ENCODE assay signal across 8 cellular contexts in the genomic region with DNA sequence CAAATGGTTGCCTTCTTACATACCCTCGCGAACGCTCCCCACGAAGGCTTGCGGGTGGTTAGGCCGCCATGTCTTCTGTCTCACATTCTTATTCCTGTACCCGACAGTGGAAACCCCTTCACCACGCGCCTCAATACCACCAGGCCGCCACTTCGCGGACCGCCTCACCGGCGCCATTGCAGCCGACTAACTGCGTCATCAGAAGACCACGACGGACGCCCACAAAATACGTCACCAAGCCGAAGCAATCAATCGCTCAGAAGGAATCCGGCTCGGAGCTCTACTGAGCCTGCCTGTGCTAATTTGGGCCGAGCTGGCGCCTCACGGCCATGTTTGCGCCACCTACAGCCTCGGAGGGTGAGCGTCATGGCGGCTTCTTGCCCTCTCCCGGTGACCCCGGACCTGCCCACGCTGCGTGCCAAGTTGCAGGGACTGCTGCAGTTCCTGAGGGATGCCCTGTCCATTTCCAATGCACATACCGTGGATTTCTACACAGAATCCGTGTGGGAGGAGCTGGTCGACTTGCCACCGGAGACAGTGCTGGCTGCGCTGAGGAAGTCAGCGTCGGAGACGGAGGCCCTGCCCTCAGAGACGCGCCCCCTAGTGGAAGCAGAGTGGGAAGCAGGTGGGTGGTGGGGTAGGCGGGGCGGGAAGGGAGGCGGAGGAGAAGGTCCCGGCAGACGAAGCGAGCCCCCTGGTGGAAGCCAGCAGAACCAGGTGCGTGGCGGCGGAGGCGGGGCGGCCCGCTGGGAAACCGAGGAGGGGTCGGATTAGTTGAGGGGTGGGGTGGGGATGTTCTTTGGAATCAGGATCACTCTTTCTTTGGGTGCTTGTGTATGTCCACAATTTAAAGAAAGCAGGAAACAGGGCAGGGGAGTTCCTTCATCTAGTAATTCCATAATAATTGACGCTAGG. TPM values are rescaled to one million over a fixed set of nuclear protein-coding genes. Genes with fewer than 3 reads are reported as not detected.
DNase-seq lines count a peak whose midpoint lies in the region; ATAC-seq, FAIRE-seq and TF ChIP-seq lines count a peak whose summit lies in the region.

Gene CCDC59, minus strand, starts transcription at position 188 of the 915 bp plus-strand sequence. Its CDS starts 11 bp downstream, at position 177.
Gene METTL25, plus strand, starts transcription at position 330 of the 915 bp plus-strand sequence. Its CDS starts 37 bp downstream, at position 367.

- H3K27ac ChIP-seq in AG04450 (ENCODE audit: low read depth, low read length) (peak within 1 kb of the TSS; percentile 96), VCaP (peak within 1 kb of the TSS; percentile 96), mammary epithelial cell (ENCODE audit: insufficient read depth, low read depth, low read length) (peak within 1 kb of the TSS; percentile 95), small intestine (ENCODE audit: low read depth in 1 of 2, low read length in 1 of 2) (peak within 1 kb of the TSS; percentile 97 to 100)

- no TSS peak for BruUV-seq in mammary epithelial cell (replicated peaks; lab: Mats Ljungman, UMichigan)

- H3K27me3 ChIP-seq in AG04450 (ENCODE audit: control insufficient read depth, insufficient read depth, low read length) (no peaks in the 10 kb centered on the region), mammary epithelial cell (ENCODE audit: insufficient read depth, low read length) (no peaks in the 10 kb centered on the region), small intestine (ENCODE audit: control insufficient read depth in 2 of 2, insufficient read depth in 2 of 2, low read length in 2 of 2) (no peaks in the 10 kb centered on the region)

- TF ChIP-seq CTCF in AG04450 (IDR thresholded peaks at IDR 0.05; ENCODE audit: low read depth, low read length) (peak; percentile 83), VCaP (conservative IDR thresholded peaks at IDR 0.05) (peak; percentile 100), mammary epithelial cell (conservative IDR thresholded peaks at IDR 0.05 in 1 of 2, IDR thresholded peaks at IDR 0.05 in 1 of 2; ENCODE audit: extremely low read depth in 1 of 2, insufficient read depth in 1 of 2, low read depth in 1 of 2, low read length in 2 of 2) (peak; percentile 52 to 80)

- CTCF ChIA-PET in AG04450 (lab: Charles Lee) (interaction anchor here (0.6 to 3.3 kb wide), 39 partner anchors 8 to 1866 kb away, joined by 3 to 55 read pairs (median 5); no protein-coding TSS in a partner anchor), mammary epithelial cell (lab: Charles Lee; ENCODE audit: low non-redundant PET) (interaction anchor here (0.7 kb wide), 2 partner anchors 329 to 647 kb away, joined by 4 to 7 read pairs; partner anchors contain the start of gene TMTC2)

- H3K4me1 ChIP-seq in mammary epithelial cell (ENCODE audit: insufficient read depth, low read length) (peaks cover 16% of the 10 kb centered on the region), small intestine (ENCODE audit: control insufficient read depth in 2 of 2, insufficient read depth in 1 of 2, low read depth in 1 of 2, low read length in 1 of 2) (peaks cover 0 to 3% of the 10 kb centered on the region in 2 donors)

- dilution Hi-C loops in mammary epithelial cell (cut with HindIII; ENCODE audit: low sequenced_read_pairs) = no loop called here

- DNase-seq in AG04450 (ENCODE audit: low read depth, low spot score) (peak; percentile 96), NCI-H2171 treated with DMSO at 0.1 percent for 48 hours (lab: John Stamatoyannopoulos, UW) (peak; percentile 97), mammary epithelial cell (peak; percentile 97), iPS-NIHi11 (ENCODE audit: low spot score) (peak; percentile 88), small intestine (peak; percentile 98)

- H3K9me3 ChIP-seq in AG04450 (ENCODE audit: control insufficient read depth, insufficient read depth, low read length) = no peaks in the 10 kb centered on the region
- H3K9me3 ChIP-seq in mammary epithelial cell (replicated peaks; ENCODE audit: insufficient read depth, low read length) = no peaks in the 10 kb centered on the region
- H3K9me3 ChIP-seq in small intestine (ENCODE audit: control insufficient read depth, low read depth) = no peaks in the 10 kb centered on the region

- H3K79me2 ChIP-seq in mammary epithelial cell (ENCODE audit: insufficient read depth, low read length) = peaks cover 55% of the 10 kb centered on the region

- H2AFZ ChIP-seq in mammary epithelial cell (ENCODE audit: low read depth, low read length) = peak within 1 kb of the TSS; percentile 100

- peak within 1 kb of the TSS; percentile 97 for H3K4me2 ChIP-seq in mammary epithelial cell (ENCODE audit: insufficient read depth, low read depth, low read length)

- H3K36me3 ChIP-seq in mammary epithelial cell (ENCODE audit: insufficient read depth, low read length) (peaks cover 16% of the 10 kb centered on the region), small intestine (ENCODE audit: control insufficient read depth in 2 of 2, insufficient read depth in 2 of 2, low read length in 2 of 2) (peaks cover 3 to 5% of the 10 kb centered on the region in 2 donors)

- intact Hi-C loops in mammary epithelial cell (cut with micrococcal nuclease) = loop anchor here (1.0 kb wide), 1 partner anchor 714 kb away; no protein-coding TSS in a partner anchor

- POLR2A ChIA-PET in AG04450 (lab: Yijun Ruan, JAX) = interaction anchor here (0.9 to 1.6 kb wide), 3 partner anchors 11 to 328 kb away, joined by 3 to 8 read pairs (median 6); partner anchors contain the start of gene TMTC2

- no peak for FAIRE-seq in small intestine (lab: Jason Lieb, UNC)

- peak within 1 kb of the TSS; percentile 89 for H3K4me3 ChIP-seq in AG04450 (ENCODE audit: low read depth, low read length)
- H3K4me3 ChIP-seq in mammary epithelial cell (replicated peaks in 1 of 3; ENCODE audit: insufficient read depth in 1 of 3, low read depth in 2 of 3, low read length in 3 of 3) = peak within 1 kb of the TSS; percentile 75 to 98 (median 93)
- peak within 1 kb of the TSS; percentile 78 to 85 for H3K4me3 ChIP-seq in small intestine (ENCODE audit: low read depth in 1 of 2, low read length in 2 of 2)

- H3K9ac ChIP-seq in mammary epithelial cell (ENCODE audit: insufficient read depth, low read length) = peak within 1 kb of the TSS; percentile 99

- no peaks in the 10 kb centered on the region for H4K20me1 ChIP-seq in mammary epithelial cell (ENCODE audit: insufficient read depth, low read length)

- in situ Hi-C loops in mammary epithelial cell (cut with MboI; ENCODE audit: low sequenced_read_pairs in 2 of 2) = no loop called here

- ATAC-seq in GM18868 (IDR thresholded peaks at IDR 0.05; ENCODE audit: unreplicated experiment) (peak; percentile 87), HG03108 (IDR thresholded peaks at IDR 0.05; ENCODE audit: unreplicated experiment) (peak; percentile 92)

- under 1% methylated on average over 32 of the region's 61 CpGs for WGBS in mammary epithelial cell (ENCODE audit: low coverage, missing lambda C conversion rate)
- WGBS in small intestine, 3 donors = 0 to 1% (median 0%) methylated on average over 61 of the region's 61 CpGs

RNA-seq across cellular contexts. Expression of gene CCDC59, which starts in this region (rescaled TPM):
- 16.3 and 27.3 TPM in 2 replicates for polyA plus RNA-seq in AG04450 (2011; rRNA removed)
- 9.0 and 13.1 TPM in 2 replicates for polyA minus RNA-seq in AG04450 (2011; rRNA and poly(A)+ RNA removed)
- total RNA-seq in mammary epithelial cell = 10 to 100 TPM; 34.7 to 59.5 TPM
- polyA plus RNA-seq in mammary epithelial cell = 34.5 TPM
- polyA minus RNA-seq in mammary epithelial cell = 21.7 TPM
- 10 to 100 TPM; 40.5 to 61.7 (median 45.1) TPM for polyA plus RNA-seq in small intestine

RNA-seq across cellular contexts. Expression of gene METTL25, which starts in this region (rescaled TPM):
- 4.3 and 7.9 TPM in 2 replicates for polyA plus RNA-seq in AG04450 (2011; rRNA removed)
- 6.9 and 8.7 TPM in 2 replicates for polyA minus RNA-seq in AG04450 (2011; rRNA and poly(A)+ RNA removed)
- total RNA-seq in mammary epithelial cell = 1 to 10 TPM; 5.7 to 9.8 TPM
- 2.6 TPM for polyA plus RNA-seq in mammary epithelial cell
- 12.4 TPM for polyA minus RNA-seq in mammary epithelial cell
- 10 to 100 TPM in 1 of 3 donors, 1 to 10 TPM in 2; 4.3 to 12.1 (median 9.2) TPM for polyA plus RNA-seq in small intestine

Comparison
In these comparisons a context has a peak if more than half of its experiments do, and no peak if none do; other contexts are left out.
1. Peak in every context shown above with its lines: DNase-seq, ATAC-seq, H3K4me3 ChIP-seq and H3K27ac ChIP-seq.